In genomic region chr19:41303941-41304340, GRCh38 we compare ENCODE assay signal across 1 cellular context.
TF ChIP-seq lines count a peak whose summit lies in the region.

No MANE protein-coding gene starts in this region.

TF ChIP-seq in SK-N-SH treated with all-trans-retinoic acid at 6 μM for 48 hours, 23 proteins besides CTCF, POLR2A, EP300 and RAD21 (continued from another document):
- TF ChIP-seq TSHZ2 (CRISPR knock-in tag; IDR thresholded peaks at IDR 0.05) (no peak), BACH2 (CRISPR knock-in tag; IDR thresholded peaks at IDR 0.05; ENCODE audit: borderline replicate concordance) (no peak), PPARA (CRISPR knock-in tag; IDR thresholded peaks at IDR 0.05; ENCODE audit: borderline replicate concordance) (no peak)
